In genomic region chr15:99619712-99620111, GRCh38 we compare ENCODE assay signal across 16 cellular contexts. TPM values are rescaled to one million over a fixed set of nuclear protein-coding genes. Genes with fewer than 3 reads are reported as not detected.
A peak's percentile ranks its signal among the peaks of the same experiment; 100 is the strongest.
DNase-seq lines count a peak whose midpoint lies in the region; ATAC-seq and TF ChIP-seq lines count a peak whose summit lies in the region.
"Had no signal": no experiment of that assay in that cellular context is flagged by ENCODE, and none has a peak within 500 bp of the region (broad histone marks: within the 10 kb centered on the region; RNA-seq: fewer than 3 reads in every experiment).

No MANE protein-coding gene starts in this region.

- H3K36me3 Mint-ChIP-seq in WTC11 = peaks cover 13% of the 10 kb centered on the region

- TF ChIP-seq CTCF in WTC11 (IDR thresholded peaks at IDR 0.05) (no peak), left lung (IDR thresholded peaks at IDR 0.05) (no peak), body of pancreas (IDR thresholded peaks at IDR 0.05) (no peak)

- no peak overlapping the region for H3K4me3 Mint-ChIP-seq in WTC11
- H3K4me3 Mint-ChIP-seq: activated T-cell treated with anti-CD3 and anti-CD28 coated beads, Interleukin-2, amount 50 U/mL, for 24 hours; naive thymus-derived CD4-positive, alpha-beta T cell; T-helper 1 cell treated with Interleukin-12 subunit alpha and Interleukin-12 subunit beta and Interleukin-4 antibody, amounts not matched to agents 30 μg/mL and 1 μg/mL, for 36 hours had no signal

- no peaks in the 10 kb centered on the region for H3K27me3 Mint-ChIP-seq in WTC11 (ENCODE audit: low read depth)
- H3K27me3 Mint-ChIP-seq: activated T-cell treated with anti-CD3 and anti-CD28 coated beads, Interleukin-2, amount 50 U/mL, for 24 hours; naive thymus-derived CD4-positive, alpha-beta T cell had no signal

- H3K27ac ChIP-seq in left lung (peak overlapping the region in 1 of 2 donors; percentile 75), subcutaneous abdominal adipose tissue (ENCODE audit: low read depth, low read length) (peak overlapping the region; percentile 49), body of pancreas (peak overlapping the region in 2 of 4 donors; percentile 0 to 3)
- H3K27ac ChIP-seq: PC-9 had no signal

- H3K36me3 ChIP-seq in left lung (peaks cover 0 to 3% of the 10 kb centered on the region in 2 donors), subcutaneous abdominal adipose tissue (ENCODE audit: control insufficient read depth in 5 of 5, insufficient read depth in 5 of 5, low read length in 5 of 5) (no peaks in the 10 kb centered on the region), body of pancreas (replicated peaks in 1 of 2; ENCODE audit: insufficient read depth in 1 of 2, low read depth in 2 of 2) (no peaks in the 10 kb centered on the region)

- peaks cover 13% of the 10 kb centered on the region for H3K9me3 Mint-ChIP-seq in WTC11

- POLR2A ChIA-PET in WTC11 (lab: Charles Lee) = no interaction called here

- H3K4me1 Mint-ChIP-seq in WTC11 = peaks cover 43% of the 10 kb centered on the region

- DNase-seq in SIG-M5 treated with dmso at 0.1 percent for 504 hours (lab: John Stamatoyannopoulos, UW; ENCODE audit: unreplicated experiment) (peak; percentile 44), SIG-M5 (lab: John Stamatoyannopoulos, UW) (no peak), WTC11 (ENCODE audit: low spot score) (no peak), left lung (no peak), NCI-H2227 treated with DMSO at 0.1 percent for 48 hours (lab: John Stamatoyannopoulos, UW) (no peak), NCI-H128 (lab: John Stamatoyannopoulos, UW; ENCODE audit: unreplicated experiment) (no peak), body of pancreas (no peak)
- DNase-seq: 8988T; activated T-cell treated with anti-CD3 and anti-CD28 coated beads, Interleukin-2, amount 50 U/mL, for 24 hours; naive thymus-derived CD4-positive, alpha-beta T cell; NCI-H1092 treated with DMSO at 0.1 percent for 48 hours; NCI-H345; PC-9; substantia nigra had no signal

- no peak for TF ChIP-seq POLR2A in body of pancreas (IDR thresholded peaks at IDR 0.05)

- ATAC-seq in WTC11 (no peak), left lung (peak; percentile 33), body of pancreas (no peak)
- ATAC-seq: naive thymus-derived CD4-positive, alpha-beta T cell had no signal

- intact Hi-C loops in left lung (cut with DNase I) (no loop called here), body of pancreas (cut with DNase I) (no loop called here)

- H3K4me1 ChIP-seq in left lung (peaks cover 22 to 81% of the 10 kb centered on the region in 2 donors), subcutaneous abdominal adipose tissue (ENCODE audit: control insufficient read depth in 5 of 5, insufficient read depth in 5 of 5, low read length in 5 of 5) (peaks cover 4 to 31% (median 21%) of the 10 kb centered on the region in 5 donors), body of pancreas (peaks cover 28% of the 10 kb centered on the region)

- H3K9me3 ChIP-seq in left lung = no peaks in the 10 kb centered on the region
- no peaks in the 10 kb centered on the region for H3K9me3 ChIP-seq in subcutaneous abdominal adipose tissue (ENCODE audit: control insufficient read depth in 5 of 5, low read length in 5 of 5)
- no peaks in the 10 kb centered on the region for H3K9me3 ChIP-seq in body of pancreas

- no peaks in the 10 kb centered on the region for H3K27me3 ChIP-seq in left lung
- no peaks in the 10 kb centered on the region for H3K27me3 ChIP-seq in subcutaneous abdominal adipose tissue (ENCODE audit: control insufficient read depth in 5 of 5, insufficient read depth in 4 of 5, low read length in 5 of 5)
- H3K27me3 ChIP-seq in body of pancreas = no peaks in the 10 kb centered on the region

- CTCF ChIA-PET in WTC11 (lab: Charles Lee) = interaction anchor here (1.2 kb wide), 1 partner anchor 85 kb away, joined by 10 read pairs; no protein-coding TSS in a partner anchor

- no peak overlapping the region for H3K9ac ChIP-seq in subcutaneous abdominal adipose tissue (ENCODE audit: low read length in 5 of 5)

- H3K4me3 ChIP-seq in left lung (no peak overlapping the region), subcutaneous abdominal adipose tissue (ENCODE audit: low read depth in 1 of 5, low read length in 5 of 5) (no peak overlapping the region), body of pancreas (no peak overlapping the region)
- H3K4me3 ChIP-seq: PC-9 had no signal

- WGBS in body of pancreas, 2 donors = 66 to 75% methylated on average over 2 of the region's 2 CpGs

- peak overlapping the region; percentile 47; the same call in 1 of the 2 replicates for H3K27ac Mint-ChIP-seq in WTC11
- H3K27ac Mint-ChIP-seq: T-helper 1 cell treated with Interleukin-12 subunit alpha and Interleukin-12 subunit beta and Interleukin-4 antibody, amounts not matched to agents 30 μg/mL and 1 μg/mL, for 36 hours had no signal

TF ChIP-seq in WTC11, 78 proteins besides CTCF, POLR2A, EP300 and RAD21:
- no peak for TF ChIP-seq USF2 (CRISPR knock-in tag; IDR thresholded peaks at IDR 0.05)
- TF ChIP-seq ZNF121 (CRISPR knock-in tag; IDR thresholded peaks at IDR 0.05) = no peak
- TF ChIP-seq ZBTB43 (CRISPR knock-in tag; IDR thresholded peaks at IDR 0.05) = no peak
- no peak for TF ChIP-seq ZNF396 (CRISPR knock-in tag; IDR thresholded peaks at IDR 0.05; ENCODE audit: borderline replicate concordance)
- TF ChIP-seq GABPB1 (CRISPR knock-in tag; IDR thresholded peaks at IDR 0.05) = peak; percentile 75
- no peak for TF ChIP-seq E2F4 (CRISPR knock-in tag; IDR thresholded peaks at IDR 0.05; ENCODE audit: borderline replicate concordance, low read depth)

RNA-seq across cellular contexts. Expression of gene MEF2A, which starts 53.9 kb away (rescaled TPM):
- total RNA-seq in WTC11 (2021) (22.2 to 30.7 TPM (median 25.5 TPM) in 3 replicates), left lung (10 to 100 TPM; 56.1 to 68.1 TPM), body of pancreas (10 to 100 TPM; 25.1 to 68.7 TPM)
